ENCODE assay signal across 27 cellular contexts in the genomic region with DNA sequence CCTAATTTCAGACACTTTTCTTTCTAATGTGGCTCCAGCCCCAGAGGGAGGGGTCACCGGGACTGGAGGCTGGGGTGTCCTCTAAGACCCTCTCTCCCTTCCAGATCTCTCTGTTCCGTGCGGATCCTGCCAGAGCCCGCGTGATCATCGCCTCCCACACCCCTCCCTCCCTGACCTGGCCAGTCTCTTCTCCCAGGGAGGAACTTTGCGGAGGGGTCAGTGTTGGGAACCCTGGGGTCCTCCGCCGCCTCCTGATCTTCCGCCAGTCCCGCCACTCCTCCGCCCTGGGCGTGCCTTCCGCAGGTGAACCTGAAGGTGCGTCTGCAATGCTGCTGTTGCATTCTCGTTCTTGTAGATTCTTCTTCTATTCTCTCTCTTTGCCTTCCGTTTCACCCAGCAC. TPM values are rescaled to one million over a fixed set of nuclear protein-coding genes. Genes with fewer than 3 reads are reported as not detected.
A peak's percentile ranks its signal among the peaks of the same experiment; 100 is the strongest.
DNase-seq lines count a peak whose midpoint lies in the region; ATAC-seq and TF ChIP-seq lines count a peak whose summit lies in the region.
"Had no signal": no experiment of that assay in that cellular context is flagged by ENCODE, and none has a peak within 500 bp of the region (broad histone marks: within the 10 kb centered on the region; RNA-seq: fewer than 3 reads in every experiment).

No MANE protein-coding gene starts in this region.

- peak overlapping the region; percentile 63 for H3K4me3 ChIP-seq in HUES48 (ENCODE audit: low read depth, low read length)
- H3K4me3 ChIP-seq in ectodermal cell (ENCODE audit: insufficient read depth, low read depth, low read length), result peak overlapping the region; percentile 28
- H3K4me3 ChIP-seq: heart left ventricle had no signal

- peaks cover 51% of the 10 kb centered on the region for H3K4me1 ChIP-seq in HUES48 (ENCODE audit: control insufficient read depth, insufficient read depth, low read length)
- H3K4me1 ChIP-seq in ectodermal cell (ENCODE audit: control insufficient read depth, insufficient read depth, low read length), result peaks cover 28% of the 10 kb centered on the region

- H3K36me3 ChIP-seq in HUES48 (ENCODE audit: control insufficient read depth, insufficient read depth, low read length), result no peaks in the 10 kb centered on the region
- no peaks in the 10 kb centered on the region for H3K36me3 ChIP-seq in ectodermal cell (ENCODE audit: control insufficient read depth, insufficient read depth, low read length)
- H3K36me3 ChIP-seq: heart left ventricle, WERI-Rb-1 had no signal

- peak overlapping the region; percentile 18 to 36 (median 21) for H3K4me3 Mint-ChIP-seq in nephron
- H3K4me3 Mint-ChIP-seq in HFFc6, result no peak overlapping the region
- H3K4me3 Mint-ChIP-seq: stimulated activated naive CD8-positive, alpha-beta T cell treated with anti-CD3 and anti-CD28 coated beads, Interleukin-15, amount 100 ng/mL, for 72 hours; T-cell had no signal

- H3K4me1 Mint-ChIP-seq in nephron, result peaks cover 15% of the 10 kb centered on the region
- H3K4me1 Mint-ChIP-seq in HFFc6 (ENCODE audit: low read depth), result peaks cover 7% of the 10 kb centered on the region; the same call in 1 of the 2 replicates

- H3K27ac ChIP-seq in HUES48 (ENCODE audit: low read depth, low read length) (no peak overlapping the region), ectodermal cell (ENCODE audit: insufficient read depth, low read depth, low read length, poor library complexity, severe bottlenecking) (no peak overlapping the region)
- H3K27ac ChIP-seq: heart left ventricle, WERI-Rb-1 had no signal

- no peak for ATAC-seq in GM21381 (IDR thresholded peaks at IDR 0.05; ENCODE audit: unreplicated experiment)
- ATAC-seq: heart left ventricle; naive thymus-derived CD8-positive, alpha-beta T cell; stimulated activated naive CD8-positive, alpha-beta T cell treated with anti-CD3 and anti-CD28 coated beads, Interleukin-15, amount 100 ng/mL, for 72 hours; T-cell had no signal

- peak overlapping the region; percentile 11; the same call in 1 of the 2 replicates for H3K9ac ChIP-seq in HUES48 (ENCODE audit: low read depth, low read length)

- H3K27ac Mint-ChIP-seq in nephron (no peak overlapping the region), HFFc6 (no peak overlapping the region)
- H3K27ac Mint-ChIP-seq: naive thymus-derived CD8-positive, alpha-beta T cell; T-cell had no signal

- peaks cover 89% of the 10 kb centered on the region for H3K27me3 ChIP-seq in HUES48 (ENCODE audit: control insufficient read depth, insufficient read depth, low read length)
- H3K27me3 ChIP-seq in ectodermal cell (ENCODE audit: control insufficient read depth, insufficient read depth, low read length, poor library complexity, severe bottlenecking), result peaks cover 81% of the 10 kb centered on the region

- 1 to 5% methylated on average over 17 of the region's 17 CpGs for WGBS in ectodermal cell, 2 experiments

- no peaks in the 10 kb centered on the region for H3K9me3 ChIP-seq in HUES48 (ENCODE audit: control insufficient read depth, insufficient read depth, low read length)
- H3K9me3 ChIP-seq in ectodermal cell (ENCODE audit: control insufficient read depth, low read length), result no peaks in the 10 kb centered on the region
- H3K9me3 ChIP-seq: heart left ventricle had no signal

- peak; percentile 7 for DNase-seq in GM13977 (ENCODE audit: low spot score)
- DNase-seq in HFFc6, result no peak
- DNase-seq in activated gamma-delta T cell (lab: John Stamatoyannopoulos, UW), result no peak
- no peak for DNase-seq in iPS-NIHi7 (ENCODE audit: extremely low spot score)
- DNase-seq: COR-L47; DND-41; heart left ventricle; kidney glomerular epithelial cell; mesendoderm; MM.1S; naive thymus-derived CD8-positive, alpha-beta T cell; NCI-H146; NCI-H2171 treated with DMSO at 0.1 percent for 48 hours; NCI-H69; Right ventricle myocardium superior; small intestine; stimulated activated CD4-positive, alpha-beta T cell treated with anti-CD3 and anti-CD28 coated beads, Interleukin-2, amount 100 ng/mL, for 48 hours; stimulated activated naive CD8-positive, alpha-beta T cell treated with anti-CD3 and anti-CD28 coated beads, Interleukin-15, amount 100 ng/mL, for 72 hours; T-cell; WERI-Rb-1 had no signal

- in situ Hi-C loops in GM13977 (cut with MboI; ENCODE audit: low pct_unique_long_range_greater_than_20kb, low sequenced_read_pairs, unreplicated experiment), result no loop called here

- no peak for TF ChIP-seq CTCF in GM13977 (IDR thresholded peaks at IDR 0.05; ENCODE audit: extremely low read depth, insufficient read depth, missing control alignments)
- no peak for TF ChIP-seq CTCF in nephron (IDR thresholded peaks at IDR 0.05; ENCODE audit: unreplicated experiment in 3 of 3)
- TF ChIP-seq CTCF in HFFc6 (IDR thresholded peaks at IDR 0.05), result no peak

- H3K27me3 Mint-ChIP-seq in nephron (ENCODE audit: low read depth) (peaks cover 100% of the 10 kb centered on the region), HFFc6 (ENCODE audit: insufficient read depth) (peaks cover 84% of the 10 kb centered on the region)

- H3K9me3 Mint-ChIP-seq in nephron (peaks cover 10% of the 10 kb centered on the region), HFFc6 (peaks cover 9% of the 10 kb centered on the region)
- H3K9me3 Mint-ChIP-seq: stimulated activated naive CD8-positive, alpha-beta T cell treated with anti-CD3 and anti-CD28 coated beads, Interleukin-15, amount 100 ng/mL, for 72 hours; T-cell had no signal

- H3K36me3 Mint-ChIP-seq in nephron (ENCODE audit: low read depth), result no peaks in the 10 kb centered on the region
- no peaks in the 10 kb centered on the region for H3K36me3 Mint-ChIP-seq in HFFc6 (ENCODE audit: low read depth)
- H3K36me3 Mint-ChIP-seq: T-cell had no signal

RNA-seq across cellular contexts. Expression of gene SOX21, which starts 9.1 kb away (rescaled TPM):
- 44.4 TPM for polyA plus RNA-seq in ectodermal cell (2013, experiment 1 of 4)
- polyA plus RNA-seq in ectodermal cell (2013, experiment 2 of 4), result 71.5 TPM
- 71.1 TPM for polyA plus RNA-seq in ectodermal cell (2013, experiment 3 of 4)
- polyA plus RNA-seq in ectodermal cell (2013, experiment 4 of 4), result 74.5 TPM
- total RNA-seq in HFFc6 (2021; fragmentation: NEBNext Ultra II Directional; extraction: Animal tissue kit (Norgen Biotek cat#: 25700)), result not detected
- total RNA-seq: activated CD8-positive, alpha-beta memory T cell treated with anti-CD3 and anti-CD28 coated beads for 36 hours; H4; heart left ventricle; naive thymus-derived CD8-positive, alpha-beta T cell; Right ventricle myocardium superior; T-cell; ureter had no signal
- polyA plus RNA-seq: heart left ventricle; naive thymus-derived CD8-positive, alpha-beta T cell; small intestine had no signal
